ENCODE assay signal across 21 cellular contexts in the genomic region with DNA sequence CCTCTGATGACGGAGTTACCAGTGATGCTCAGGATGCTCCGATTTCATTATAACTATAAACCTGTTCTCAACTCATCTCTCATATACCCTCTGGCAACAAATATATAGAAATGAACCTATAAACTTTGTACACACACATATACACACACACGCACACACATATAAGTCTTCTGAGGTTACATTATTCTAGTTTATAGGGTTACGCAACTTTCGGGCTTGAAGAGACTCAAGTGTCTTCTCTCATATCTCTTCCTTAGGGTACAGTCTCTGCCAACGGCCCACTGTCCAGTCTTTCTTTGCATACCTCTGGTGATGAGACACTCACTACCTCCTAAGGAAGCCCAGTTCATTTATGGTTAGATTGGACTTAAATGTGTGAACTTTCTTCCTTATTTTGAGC.
"Had no signal": no experiment of that assay in that cellular context is flagged by ENCODE, and none has a peak within 500 bp of the region (broad histone marks: within the 10 kb centered on the region; RNA-seq: fewer than 3 reads in every experiment).

No MANE protein-coding gene starts in this region.

- H3K4me2 ChIP-seq: hepatocyte had no signal

- ATAC-seq: activated naive CD8-positive, alpha-beta T cell treated with anti-CD3 and anti-CD28 coated beads, Interleukin-2, amount 50 U/mL, for 24 hours; activated T-cell treated with anti-CD3 and anti-CD28 coated beads, Interleukin-2, amount 50 U/mL, for 4 hours; left lobe of liver had no signal

- H3K9me3 Mint-ChIP-seq: activated naive CD4-positive, alpha-beta T cell treated with anti-CD3 and anti-CD28 coated beads for 36 hours; activated naive CD8-positive, alpha-beta T cell treated with anti-CD3 and anti-CD28 coated beads, Interleukin-2, amount 50 U/mL, for 24 hours; activated T-cell treated with anti-CD3 and anti-CD28 coated beads, Interleukin-2, amount 50 U/mL, for 4 hours; mesothelial cell of epicardium; T-helper 1 cell treated with Interleukin-12 subunit alpha and Interleukin-12 subunit beta and Interleukin-4 antibody, amounts not matched to agents 30 μg/mL and 1 μg/mL, for 36 hours had no signal

- H3K36me3 Mint-ChIP-seq: mesothelial cell of epicardium had no signal

- H3K4me3 ChIP-seq: breast epithelium, esophagus muscularis mucosa, hepatocyte, lung had no signal

- H3K4me1 Mint-ChIP-seq: activated naive CD8-positive, alpha-beta T cell treated with anti-CD3 and anti-CD28 coated beads, Interleukin-2, amount 50 U/mL, for 24 hours; nephron had no signal

- DNase-seq: activated CD4-positive, alpha-beta T cell treated with anti-CD3 and anti-CD28 coated beads, Interleukin-2, amount 50 U/mL, for 1 hour; activated CD4-positive, CD25-positive, alpha-beta regulatory T cell treated with anti-CD3 and anti-CD28 coated beads, Interleukin-2, amount 50 U/mL, for 72 hours; activated CD8-positive, alpha-beta memory T cell treated with anti-CD3 and anti-CD28 coated beads, Interleukin-2, amount 50 U/mL, for 4 hours; activated naive CD8-positive, alpha-beta T cell treated with anti-CD3 and anti-CD28 coated beads, Interleukin-2, amount 50 U/mL, for 24 hours; activated T-cell treated with anti-CD3 and anti-CD28 coated beads, Interleukin-2, amount 50 U/mL, for 4 hours; aorta; cerebellar nuclear complex; cortex of kidney; stimulated activated CD4-positive, alpha-beta T cell treated with anti-CD3 and anti-CD28 coated beads, Interleukin-12 subunit alpha, Interleukin-12 subunit beta, amount 100 ng/mL, for 4 hours; stimulated activated CD4-positive, alpha-beta T cell treated with anti-CD3 and anti-CD28 coated beads, Interleukin-1b, Interleukin-23, amount 100 ng/mL, for 48 hours; stimulated activated CD8-positive, alpha-beta memory T cell treated with anti-CD3 and anti-CD28 coated beads, Interleukin-4, amount 100 ng/mL, for 48 hours; stimulated activated naive CD4-positive, alpha-beta T cell had no signal

- H3K79me2 ChIP-seq: hepatocyte had no signal

- H3K27ac Mint-ChIP-seq: activated naive CD4-positive, alpha-beta T cell treated with anti-CD3 and anti-CD28 coated beads for 36 hours; activated naive CD8-positive, alpha-beta T cell treated with anti-CD3 and anti-CD28 coated beads, Interleukin-2, amount 50 U/mL, for 24 hours; mesothelial cell of epicardium; nephron; T-helper 1 cell treated with Interleukin-12 subunit alpha and Interleukin-12 subunit beta and Interleukin-4 antibody, amounts not matched to agents 30 μg/mL and 1 μg/mL, for 36 hours had no signal

- H3K27ac ChIP-seq: breast epithelium, esophagus muscularis mucosa had no signal

- H3K27me3 ChIP-seq: breast epithelium, esophagus muscularis mucosa, hepatocyte had no signal

- H3K36me3 ChIP-seq: breast epithelium, esophagus muscularis mucosa had no signal

- H2AFZ ChIP-seq: hepatocyte had no signal

- H3K9me3 ChIP-seq: breast epithelium, esophagus muscularis mucosa had no signal

- H3K4me3 Mint-ChIP-seq: activated naive CD4-positive, alpha-beta T cell treated with anti-CD3 and anti-CD28 coated beads for 36 hours; activated naive CD8-positive, alpha-beta T cell treated with anti-CD3 and anti-CD28 coated beads, Interleukin-2, amount 50 U/mL, for 24 hours; activated T-cell treated with anti-CD3 and anti-CD28 coated beads, Interleukin-2, amount 50 U/mL, for 4 hours; mesothelial cell of epicardium; nephron; T-helper 1 cell treated with Interleukin-12 subunit alpha and Interleukin-12 subunit beta and Interleukin-4 antibody, amounts not matched to agents 30 μg/mL and 1 μg/mL, for 36 hours had no signal

- H3K4me1 ChIP-seq: breast epithelium, esophagus muscularis mucosa had no signal
